Comparison of ENCODE assay signal across 1 cellular context in the genomic region with DNA sequence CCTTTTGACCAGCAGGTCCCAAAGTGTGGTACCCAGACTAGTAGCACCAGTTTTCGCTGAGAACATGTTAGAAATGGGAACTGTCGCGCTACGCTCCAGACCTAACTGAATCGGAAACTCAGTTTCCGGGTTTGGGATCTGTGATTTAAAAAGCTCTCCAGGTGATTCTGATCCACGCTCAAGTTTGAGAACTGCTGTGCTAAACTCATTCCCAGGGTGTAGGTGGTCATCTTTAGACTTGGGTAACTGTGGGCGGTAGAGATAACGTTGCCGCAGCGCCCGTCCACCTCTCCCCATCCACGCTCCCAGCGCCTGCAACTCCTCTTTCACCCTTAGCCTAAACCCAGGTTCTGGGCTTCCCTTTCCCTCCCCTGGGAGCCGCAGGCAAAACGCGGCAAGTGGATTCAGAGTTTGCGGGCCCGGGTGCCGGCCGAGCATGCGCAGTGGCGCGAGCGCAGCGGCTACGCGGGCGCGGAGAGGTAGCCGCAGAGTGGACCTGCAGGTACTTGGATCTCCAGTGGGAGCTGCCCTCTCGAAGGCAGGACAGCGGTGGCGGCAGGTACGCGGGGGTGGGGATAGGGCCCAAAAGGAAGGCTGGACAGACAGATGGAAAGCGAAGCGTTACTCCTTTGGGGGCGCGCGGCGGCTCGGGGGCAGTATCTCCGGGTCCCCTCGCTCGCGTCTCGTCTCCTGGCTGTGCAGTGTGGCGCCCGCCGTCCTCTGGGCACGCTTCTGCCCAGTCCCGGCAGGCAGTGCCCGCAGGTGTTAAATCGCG.
TF ChIP-seq lines count a peak whose summit lies in the region.

A gene with protein sequence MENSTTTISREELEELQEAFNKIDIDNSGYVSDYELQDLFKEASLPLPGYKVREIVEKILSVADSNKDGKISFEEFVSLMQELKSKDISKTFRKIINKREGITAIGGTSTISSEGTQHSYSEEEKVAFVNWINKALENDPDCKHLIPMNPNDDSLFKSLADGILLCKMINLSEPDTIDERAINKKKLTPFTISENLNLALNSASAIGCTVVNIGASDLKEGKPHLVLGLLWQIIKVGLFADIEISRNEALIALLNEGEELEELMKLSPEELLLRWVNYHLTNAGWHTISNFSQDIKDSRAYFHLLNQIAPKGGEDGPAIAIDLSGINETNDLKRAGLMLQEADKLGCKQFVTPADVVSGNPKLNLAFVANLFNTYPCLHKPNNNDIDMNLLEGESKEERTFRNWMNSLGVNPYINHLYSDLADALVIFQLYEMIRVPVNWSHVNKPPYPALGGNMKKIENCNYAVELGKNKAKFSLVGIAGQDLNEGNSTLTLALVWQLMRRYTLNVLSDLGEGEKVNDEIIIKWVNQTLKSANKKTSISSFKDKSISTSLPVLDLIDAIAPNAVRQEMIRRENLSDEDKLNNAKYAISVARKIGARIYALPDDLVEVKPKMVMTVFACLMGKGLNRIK (plus strand): TSS at position 443 of the 775 bp plus-strand sequence. CDS start 67,845 bp downstream, outside the sequence.

TF ChIP-seq in GM23338, 12 proteins besides CTCF, POLR2A, EP300 and RAD21 (continued from another document):
- TF ChIP-seq, protein P1, sequence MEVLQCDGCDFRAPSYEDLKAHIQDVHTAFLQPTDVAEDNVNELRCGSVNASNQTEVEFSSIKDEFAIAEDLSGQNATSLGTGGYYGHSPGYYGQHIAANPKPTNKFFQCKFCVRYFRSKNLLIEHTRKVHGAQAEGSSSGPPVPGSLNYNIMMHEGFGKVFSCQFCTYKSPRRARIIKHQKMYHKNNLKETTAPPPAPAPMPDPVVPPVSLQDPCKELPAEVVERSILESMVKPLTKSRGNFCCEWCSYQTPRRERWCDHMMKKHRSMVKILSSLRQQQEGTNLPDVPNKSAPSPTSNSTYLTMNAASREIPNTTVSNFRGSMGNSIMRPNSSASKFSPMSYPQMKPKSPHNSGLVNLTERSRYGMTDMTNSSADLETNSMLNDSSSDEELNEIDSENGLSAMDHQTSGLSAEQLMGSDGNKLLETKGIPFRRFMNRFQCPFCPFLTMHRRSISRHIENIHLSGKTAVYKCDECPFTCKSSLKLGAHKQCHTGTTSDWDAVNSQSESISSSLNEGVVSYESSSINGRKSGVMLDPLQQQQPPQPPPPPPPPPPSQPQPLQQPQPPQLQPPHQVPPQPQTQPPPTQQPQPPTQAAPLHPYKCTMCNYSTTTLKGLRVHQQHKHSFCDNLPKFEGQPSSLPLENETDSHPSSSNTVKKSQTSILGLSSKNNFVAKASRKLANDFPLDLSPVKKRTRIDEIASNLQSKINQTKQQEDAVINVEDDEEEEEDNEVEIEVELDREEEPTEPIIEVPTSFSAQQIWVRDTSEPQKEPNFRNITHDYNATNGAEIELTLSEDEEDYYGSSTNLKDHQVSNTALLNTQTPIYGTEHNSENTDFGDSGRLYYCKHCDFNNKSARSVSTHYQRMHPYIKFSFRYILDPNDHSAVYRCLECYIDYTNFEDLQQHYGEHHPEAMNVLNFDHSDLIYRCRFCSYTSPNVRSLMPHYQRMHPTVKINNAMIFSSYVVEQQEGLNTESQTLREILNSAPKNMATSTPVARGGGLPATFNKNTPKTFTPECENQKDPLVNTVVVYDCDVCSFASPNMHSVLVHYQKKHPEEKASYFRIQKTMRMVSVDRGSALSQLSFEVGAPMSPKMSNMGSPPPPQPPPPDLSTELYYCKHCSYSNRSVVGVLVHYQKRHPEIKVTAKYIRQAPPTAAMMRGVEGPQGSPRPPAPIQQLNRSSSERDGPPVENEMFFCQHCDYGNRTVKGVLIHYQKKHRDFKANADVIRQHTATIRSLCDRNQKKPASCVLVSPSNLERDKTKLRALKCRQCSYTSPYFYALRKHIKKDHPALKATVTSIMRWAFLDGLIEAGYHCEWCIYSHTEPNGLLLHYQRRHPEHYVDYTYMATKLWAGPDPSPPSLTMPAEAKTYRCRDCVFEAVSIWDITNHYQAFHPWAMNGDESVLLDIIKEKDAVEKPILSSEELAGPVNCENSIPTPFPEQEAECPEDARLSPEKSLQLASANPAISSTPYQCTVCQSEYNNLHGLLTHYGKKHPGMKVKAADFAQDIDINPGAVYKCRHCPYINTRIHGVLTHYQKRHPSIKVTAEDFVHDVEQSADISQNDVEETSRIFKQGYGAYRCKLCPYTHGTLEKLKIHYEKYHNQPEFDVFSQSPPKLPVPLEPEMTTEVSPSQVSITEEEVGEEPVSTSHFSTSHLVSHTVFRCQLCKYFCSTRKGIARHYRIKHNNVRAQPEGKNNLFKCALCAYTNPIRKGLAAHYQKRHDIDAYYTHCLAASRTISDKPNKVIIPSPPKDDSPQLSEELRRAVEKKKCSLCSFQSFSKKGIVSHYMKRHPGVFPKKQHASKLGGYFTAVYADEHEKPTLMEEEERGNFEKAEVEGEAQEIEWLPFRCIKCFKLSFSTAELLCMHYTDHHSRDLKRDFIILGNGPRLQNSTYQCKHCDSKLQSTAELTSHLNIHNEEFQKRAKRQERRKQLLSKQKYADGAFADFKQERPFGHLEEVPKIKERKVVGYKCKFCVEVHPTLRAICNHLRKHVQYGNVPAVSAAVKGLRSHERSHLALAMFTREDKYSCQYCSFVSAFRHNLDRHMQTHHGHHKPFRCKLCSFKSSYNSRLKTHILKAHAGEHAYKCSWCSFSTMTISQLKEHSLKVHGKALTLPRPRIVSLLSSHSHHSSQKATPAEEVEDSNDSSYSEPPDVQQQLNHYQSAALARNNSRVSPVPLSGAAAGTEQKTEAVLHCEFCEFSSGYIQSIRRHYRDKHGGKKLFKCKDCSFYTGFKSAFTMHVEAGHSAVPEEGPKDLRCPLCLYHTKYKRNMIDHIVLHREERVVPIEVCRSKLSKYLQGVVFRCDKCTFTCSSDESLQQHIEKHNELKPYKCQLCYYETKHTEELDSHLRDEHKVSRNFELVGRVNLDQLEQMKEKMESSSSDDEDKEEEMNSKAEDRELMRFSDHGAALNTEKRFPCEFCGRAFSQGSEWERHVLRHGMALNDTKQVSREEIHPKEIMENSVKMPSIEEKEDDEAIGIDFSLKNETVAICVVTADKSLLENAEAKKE (CRISPR knock-in tag; IDR thresholded peaks at IDR 0.05) = no peak
- no peak for TF ChIP-seq STAT1 (IDR thresholded peaks at IDR 0.05; ENCODE audit: unreplicated experiment)
- no peak for TF ChIP-seq JUNB (IDR thresholded peaks at IDR 0.05; ENCODE audit: unreplicated experiment)
